In genomic region chr17:48465884-48466283, GRCh38 we compare ENCODE assay signal across 1 cellular context.
TF ChIP-seq lines count a peak whose summit lies in the region.

No MANE protein-coding gene starts in this region.

TF ChIP-seq in HCT116, 20 proteins besides CTCF, POLR2A, EP300 and RAD21 (continued from another document):
- TF ChIP-seq REST (IDR thresholded peaks at IDR 0.05; ENCODE audit: low read depth): no peak
